Comparison of ENCODE assay signal across 16 cellular contexts in the genomic region with DNA sequence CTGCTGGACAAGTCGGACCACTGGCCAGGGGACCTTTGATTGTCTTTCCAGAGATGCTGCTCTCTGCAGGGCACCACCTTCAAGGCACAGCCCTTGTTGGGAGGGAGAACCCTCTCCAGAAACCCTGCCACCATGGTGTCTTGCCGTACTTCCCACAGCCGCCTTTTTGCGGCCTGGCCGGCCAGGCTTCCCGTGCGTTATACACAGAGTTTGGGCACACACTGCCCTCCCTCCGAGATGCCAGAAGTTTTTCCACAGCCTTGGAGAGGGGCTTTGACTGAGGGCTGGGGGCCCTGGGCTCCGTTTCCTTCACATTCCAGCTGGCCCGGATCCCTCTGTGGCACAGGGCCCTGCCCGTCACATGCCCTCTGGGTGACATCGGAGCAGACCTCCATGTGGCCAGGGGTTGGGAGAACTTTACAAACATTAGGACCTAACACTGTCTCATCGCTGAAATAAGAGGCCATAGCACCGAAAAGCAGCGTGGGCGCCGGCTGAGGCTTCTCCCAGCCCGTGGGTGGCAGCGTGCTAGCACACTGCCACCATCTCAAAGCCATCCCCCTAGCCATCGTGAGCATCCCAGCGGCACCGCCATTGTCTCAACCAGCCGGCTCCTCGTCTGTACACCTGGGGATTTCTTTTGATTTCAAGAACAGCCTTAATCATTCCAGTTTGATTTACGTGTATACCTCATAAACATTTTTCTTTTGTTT. TPM values are rescaled to one million over a fixed set of nuclear protein-coding genes. Genes with fewer than 3 reads are reported as not detected.
DNase-seq lines count a peak whose midpoint lies in the region; ATAC-seq and TF ChIP-seq lines count a peak whose summit lies in the region.
"Had no signal": no experiment of that assay in that cellular context is flagged by ENCODE, and none has a peak within 500 bp of the region (broad histone marks: within the 10 kb centered on the region; RNA-seq: fewer than 3 reads in every experiment).

No MANE protein-coding gene starts in this region.

- no peak overlapping the region for H3K4me3 Mint-ChIP-seq in WTC11
- H3K4me3 Mint-ChIP-seq in neural progenitor cell, result no peak overlapping the region
- H3K4me3 Mint-ChIP-seq in CD8-positive, alpha-beta T cell, result no peak overlapping the region
- H3K4me3 Mint-ChIP-seq: B cell; CD4-positive, CD25-positive, alpha-beta regulatory T cell had no signal

- peak overlapping the region; percentile 21; the same call in 1 of the 2 replicates for H3K27ac Mint-ChIP-seq in WTC11
- peak overlapping the region; percentile 1 for H3K27ac Mint-ChIP-seq in neural progenitor cell
- H3K27ac Mint-ChIP-seq in CD8-positive, alpha-beta T cell, result no peak overlapping the region
- H3K27ac Mint-ChIP-seq: B cell had no signal

- H3K27me3 ChIP-seq in neural progenitor cell (no peaks in the 10 kb centered on the region), PC-9 (ENCODE audit: insufficient read depth, low read depth) (no peaks in the 10 kb centered on the region), testis (no peaks in the 10 kb centered on the region)
- no peaks in the 10 kb centered on the region for H3K27me3 ChIP-seq in CD8-positive, alpha-beta T cell (ENCODE audit: insufficient read depth, low read length)
- H3K27me3 ChIP-seq: SJCRH30 had no signal

- CTCF ChIA-PET in WTC11 (lab: Charles Lee), result interaction anchor here (5.8 kb wide), 1 partner anchor 128 kb away, joined by 69 read pairs; no protein-coding TSS in a partner anchor
- CTCF ChIA-PET in PC-9 (lab: Charles Lee), result no interaction called here
- CTCF ChIA-PET in CD8-positive, alpha-beta T cell (lab: Charles Lee), result interaction anchor here (4.6 kb wide), 1 partner anchor 128 kb away, joined by 32 read pairs; no protein-coding TSS in a partner anchor

- no peak overlapping the region for H3K4me3 ChIP-seq in neural progenitor cell
- H3K4me3 ChIP-seq in PC-9, result no peak overlapping the region
- no peak overlapping the region for H3K4me3 ChIP-seq in CD8-positive, alpha-beta T cell (ENCODE audit: low read depth, low read length)
- no peak overlapping the region for H3K4me3 ChIP-seq in testis
- H3K4me3 ChIP-seq in foreskin fibroblast (ENCODE audit: low read depth in 1 of 2, low read length in 2 of 2), result no peak overlapping the region
- H3K4me3 ChIP-seq: HAP-1, SJCRH30 had no signal

- H3F3A ChIP-seq in neural progenitor cell (ENCODE audit: low read depth), result peaks cover 11% of the 10 kb centered on the region
- H3F3A ChIP-seq in PC-9 (ENCODE audit: insufficient read depth, low read depth), result peaks cover 14% of the 10 kb centered on the region

- H3K36me3 ChIP-seq in neural progenitor cell, result no peaks in the 10 kb centered on the region
- H3K36me3 ChIP-seq in PC-9 (ENCODE audit: low read depth), result no peaks in the 10 kb centered on the region
- no peaks in the 10 kb centered on the region for H3K36me3 ChIP-seq in CD8-positive, alpha-beta T cell (ENCODE audit: insufficient read depth, low read length)
- H3K36me3 ChIP-seq in testis (ENCODE audit: low read depth, missing control alignments), result no peaks in the 10 kb centered on the region
- H3K36me3 ChIP-seq: HAP-1, SJCRH30 had no signal

- no peak for TF ChIP-seq CTCF in WTC11 (IDR thresholded peaks at IDR 0.05)
- TF ChIP-seq CTCF in neural progenitor cell (IDR thresholded peaks at IDR 0.05), result no peak
- no peak for TF ChIP-seq CTCF in PC-9 (conservative IDR thresholded peaks at IDR 0.05)
- TF ChIP-seq CTCF in CD8-positive, alpha-beta T cell (IDR thresholded peaks at IDR 0.05), result no peak
- no peak for TF ChIP-seq CTCF in testis (IDR thresholded peaks at IDR 0.05)
- no peak for TF ChIP-seq CTCF in foreskin fibroblast (IDR thresholded peaks at IDR 0.05; ENCODE audit: low read depth, low read length)

- H4K20me1 ChIP-seq in neural progenitor cell (ENCODE audit: low read depth), result peaks cover 11% of the 10 kb centered on the region
- peaks cover 7% of the 10 kb centered on the region; the same call in 1 of the 2 replicates for H4K20me1 ChIP-seq in PC-9 (ENCODE audit: insufficient read depth)

- H3K4me1 ChIP-seq in neural progenitor cell, result peaks cover 4% of the 10 kb centered on the region
- H3K4me1 ChIP-seq in PC-9 (replicated peaks; ENCODE audit: insufficient read depth), result peaks cover 21% of the 10 kb centered on the region
- no peaks in the 10 kb centered on the region for H3K4me1 ChIP-seq in CD8-positive, alpha-beta T cell (ENCODE audit: insufficient read depth, low read length)
- no peaks in the 10 kb centered on the region for H3K4me1 ChIP-seq in testis
- H3K4me1 ChIP-seq: SJCRH30 had no signal

- H3K36me3 Mint-ChIP-seq in WTC11 (no peaks in the 10 kb centered on the region), neural progenitor cell (no peaks in the 10 kb centered on the region)
- no peaks in the 10 kb centered on the region for H3K36me3 Mint-ChIP-seq in CD8-positive, alpha-beta T cell
- H3K36me3 Mint-ChIP-seq: CD4-positive, CD25-positive, alpha-beta regulatory T cell had no signal

- no TSS peak for BruUV-seq in PC-9 (replicated peaks; lab: Mats Ljungman, UMichigan)

- POLR2A ChIA-PET in WTC11 (lab: Charles Lee) (no interaction called here), PC-9 (lab: Charles Lee; ENCODE audit: unreplicated experiment) (no interaction called here)
- POLR2A ChIA-PET in CD8-positive, alpha-beta T cell (lab: Charles Lee), result interaction anchor here (1.5 kb wide), 1 partner anchor 128 kb away, joined by 3 read pairs; no protein-coding TSS in a partner anchor

- no peak for ATAC-seq in WTC11
- no peak for ATAC-seq in CD8-positive, alpha-beta T cell

- no peaks in the 10 kb centered on the region for H3K9me2 ChIP-seq in PC-9 (ENCODE audit: insufficient read depth)

- 85 to 88% methylated on average over 17 to 25 of the region's 25 CpGs for WGBS in testis, 2 donors

- H3K4me1 Mint-ChIP-seq in WTC11, result peaks cover 27% of the 10 kb centered on the region
- peaks cover 28% of the 10 kb centered on the region for H3K4me1 Mint-ChIP-seq in neural progenitor cell
- peaks cover 5% of the 10 kb centered on the region for H3K4me1 Mint-ChIP-seq in CD8-positive, alpha-beta T cell (ENCODE audit: low read depth)

- H2AFZ ChIP-seq in neural progenitor cell (replicated peaks), result no peak overlapping the region
- H2AFZ ChIP-seq in PC-9, result no peak overlapping the region

- H3K4me2 ChIP-seq in neural progenitor cell (no peak overlapping the region), PC-9 (no peak overlapping the region)

- peak; percentile 18 for TF ChIP-seq POLR2A in erythroblast (IDR thresholded peaks at IDR 0.05; ENCODE audit: low read length)
- TF ChIP-seq POLR2A in testis (IDR thresholded peaks at IDR 0.05), result no peak

- H3K9me3 ChIP-seq in neural progenitor cell (ENCODE audit: low read depth), result no peaks in the 10 kb centered on the region
- H3K9me3 ChIP-seq in PC-9 (ENCODE audit: insufficient read depth, low read depth), result no peaks in the 10 kb centered on the region
- H3K9me3 ChIP-seq in CD8-positive, alpha-beta T cell (ENCODE audit: low read length), result no peaks in the 10 kb centered on the region
- no peaks in the 10 kb centered on the region for H3K9me3 ChIP-seq in testis
- H3K9me3 ChIP-seq: HAP-1, SJCRH30 had no signal

- H3K27me3 Mint-ChIP-seq in WTC11 (ENCODE audit: low read depth) (no peaks in the 10 kb centered on the region), neural progenitor cell (ENCODE audit: insufficient read depth, low read depth) (peaks cover 6% of the 10 kb centered on the region)
- peaks cover 2% of the 10 kb centered on the region for H3K27me3 Mint-ChIP-seq in CD8-positive, alpha-beta T cell (ENCODE audit: low read depth)

- H3K9ac ChIP-seq in neural progenitor cell, result no peak overlapping the region

- H3K27ac ChIP-seq in neural progenitor cell, result no peak overlapping the region
- H3K27ac ChIP-seq in PC-9, result no peak overlapping the region
- no peak overlapping the region for H3K27ac ChIP-seq in CD8-positive, alpha-beta T cell (ENCODE audit: low read depth, low read length)
- H3K27ac ChIP-seq in testis, result no peak overlapping the region
- H3K27ac ChIP-seq: SJCRH30 had no signal

- H3K79me2 ChIP-seq in neural progenitor cell (ENCODE audit: low read depth) (peaks cover 8% of the 10 kb centered on the region), PC-9 (ENCODE audit: low read depth) (peaks cover 6% of the 10 kb centered on the region; the same call in 1 of the 2 replicates)

- DNase-seq in WTC11 (ENCODE audit: low spot score), result no peak
- no peak for DNase-seq in erythroblast (lab: John Stamatoyannopoulos, UW)
- no peak for DNase-seq in neural progenitor cell (ENCODE audit: low spot score)
- DNase-seq in PC-9, result no peak
- no peak for DNase-seq in CD8-positive, alpha-beta T cell
- DNase-seq in testis, result no peak
- no peak for DNase-seq in foreskin fibroblast
- DNase-seq: CD4-positive, CD25-positive, alpha-beta regulatory T cell; NCI-H1105 treated with DMSO at 0.1 percent for 48 hours; NCI-H1694 treated with DMSO at 0.1 percent for 48 hours; NCI-H2107; NCI-H345; NCI-H526; SJCRH30 had no signal

- intact Hi-C loops in PC-9 (cut with micrococcal nuclease; ENCODE audit: unreplicated experiment) (no loop called here), testis (cut with DNase I; ENCODE audit: low total_unique reads) (no loop called here)
- intact Hi-C loops in CD8-positive, alpha-beta T cell (cut with DNase I, micrococcal nuclease), result no loop called here

- H3K9me3 Mint-ChIP-seq in WTC11 (no peaks in the 10 kb centered on the region), neural progenitor cell (no peaks in the 10 kb centered on the region)
- no peaks in the 10 kb centered on the region for H3K9me3 Mint-ChIP-seq in CD8-positive, alpha-beta T cell
- H3K9me3 Mint-ChIP-seq: CD4-positive, CD25-positive, alpha-beta regulatory T cell had no signal

RNA-seq across cellular contexts. Expression of gene APEH, which starts 6.3 kb away (rescaled TPM):
- total RNA-seq in WTC11 (2021), result 270 to 276 TPM (median 273 TPM) in 3 replicates
- total RNA-seq in neural progenitor cell (ENCODE audit: low replicate concordance), result 132 and 160 TPM in 2 replicates
- total RNA-seq in PC-9 (2021), result 131 TPM in 2 replicates
- total RNA-seq in CD8-positive, alpha-beta T cell, result 10 to 100 TPM; 40.8 to 48.9 TPM
- 10 to 100 TPM; 76.7 to 94.5 TPM for total RNA-seq in testis
- 72.3 TPM for polyA plus RNA-seq in testis (ENCODE audit: insufficient read depth, low read depth, low replicate concordance)

RNA-seq across cellular contexts. Expression of gene MST1, which starts 21.4 kb away (rescaled TPM):
- total RNA-seq in WTC11 (2021) (13.8 to 17.2 TPM (median 17.2 TPM) in 3 replicates), neural progenitor cell (ENCODE audit: low replicate concordance) (2.7 and 8.8 TPM in 2 replicates), PC-9 (2021) (10.4 and 16.8 TPM in 2 replicates), testis (10 to 100 TPM; 60.3 to 67.1 TPM)
- total RNA-seq in CD8-positive, alpha-beta T cell, result 1 to 10 TPM; 8.6 to 9.1 TPM
- polyA plus RNA-seq in testis (ENCODE audit: insufficient read depth, low read depth, low replicate concordance), result 73.4 TPM

RNA-seq across cellular contexts. Expression of gene RNF123, which starts 21.5 kb away (rescaled TPM):
- 45.5 to 47.1 TPM (median 46.8 TPM) in 3 replicates for total RNA-seq in WTC11 (2021)
- total RNA-seq in neural progenitor cell (ENCODE audit: low replicate concordance), result 15.0 and 34.4 TPM in 2 replicates
- total RNA-seq in PC-9 (2021), result 46.7 and 48.6 TPM in 2 replicates
- 10 to 100 TPM; 23.7 to 27.0 TPM for total RNA-seq in CD8-positive, alpha-beta T cell
- total RNA-seq in testis, result 10 to 100 TPM; 72.4 to 79.7 TPM
- 54.7 TPM for polyA plus RNA-seq in testis (ENCODE audit: insufficient read depth, low read depth, low replicate concordance)

RNA-seq across cellular contexts. Expression of gene AMIGO3, which starts 51.6 kb away (rescaled TPM):
- 3.9 to 5.3 TPM (median 4.3 TPM) in 3 replicates for total RNA-seq in WTC11 (2021)
- 2.6 TPM in 1 of 2 replicates, not detected in the other for total RNA-seq in neural progenitor cell (ENCODE audit: low replicate concordance)
- total RNA-seq in PC-9 (2021), result 1.0 TPM in 1 of 2 replicates, not detected in the other
- total RNA-seq in CD8-positive, alpha-beta T cell, result 1 to 10 TPM; 1.5 to 3.5 TPM
- 10 to 100 TPM in 1 of 2 donors, 1 to 10 TPM in 1; 8.8 to 14.8 TPM for total RNA-seq in testis
- 3.0 TPM for polyA plus RNA-seq in testis (ENCODE audit: insufficient read depth, low read depth, low replicate concordance)
- total RNA-seq: B cell; CD4-positive, CD25-positive, alpha-beta regulatory T cell had no signal

RNA-seq across cellular contexts. Expression of gene GMPPB, which starts 55.9 kb away (rescaled TPM):
- total RNA-seq in WTC11 (2021), result 23.7 to 28.7 TPM (median 28.0 TPM) in 3 replicates
- total RNA-seq in neural progenitor cell (ENCODE audit: low replicate concordance), result 10.6 and 18.8 TPM in 2 replicates
- total RNA-seq in PC-9 (2021), result 20.4 and 24.2 TPM in 2 replicates
- 10 to 100 TPM; 34.9 to 36.6 TPM for total RNA-seq in CD8-positive, alpha-beta T cell
- total RNA-seq in testis, result 10 to 100 TPM; 15.7 to 23.4 TPM
- 16.8 TPM for polyA plus RNA-seq in testis (ENCODE audit: insufficient read depth, low read depth, low replicate concordance)
